ENCODE assay signal across 10 cellular contexts in genomic region chr18:63253428-63254372, GRCh38.
A peak's percentile ranks its signal among the peaks of the same experiment; 100 is the strongest.
DNase-seq lines count a peak whose midpoint lies in the region; TF ChIP-seq lines count a peak whose summit lies in the region.
"Had no signal": no experiment of that assay in that cellular context is flagged by ENCODE, and none has a peak within 500 bp of the region (broad histone marks: within the 10 kb centered on the region; RNA-seq: fewer than 3 reads in every experiment).

No MANE protein-coding gene starts in this region.

- H3K27me3 Mint-ChIP-seq in activated T-cell treated with anti-CD3 and anti-CD28 coated beads, Interleukin-2, amount 50 U/mL, for 24 hours, result no peaks in the 10 kb centered on the region
- H3K27me3 Mint-ChIP-seq in activated T-helper 2 cell treated with anti-CD3 and anti-CD28 coated beads, Interferon-gamma antibody, Interleukin-2, Interleukin-4, amounts not matched to agents 10 μg/mL and 5 μg/mL and 100 μg/mL, durations not matched to agents 14 hours and 24 hours and 36 hours (ENCODE audit: low read depth), result no peaks in the 10 kb centered on the region

- H3K4me3 ChIP-seq in hepatocyte (no peak overlapping the region), transverse colon (no peak overlapping the region), lower leg skin (ENCODE audit: low read depth, poor library complexity, severe bottlenecking) (no peak overlapping the region)

- H3K27me3 ChIP-seq in hepatocyte, result no peaks in the 10 kb centered on the region
- H3K27me3 ChIP-seq in transverse colon, result no peaks in the 10 kb centered on the region

- intact Hi-C loops in activated T-helper 2 cell treated with anti-CD3 and anti-CD28 coated beads, Interferon-gamma antibody, Interleukin-2, Interleukin-4, amounts not matched to agents 10 μg/mL and 5 μg/mL and 100 μg/mL, durations not matched to agents 14 hours and 24 hours and 36 hours (cut with micrococcal nuclease), result no loop called here
- intact Hi-C loops in transverse colon (cut with DNase I; ENCODE audit: low total_unique reads), result no loop called here
- intact Hi-C loops in lower leg skin (cut with DNase I; ENCODE audit: low total_unique reads), result no loop called here

- WGBS in hepatocyte (ENCODE audit: low lambda C conversion rate, missing lambda C conversion rate), result 68% methylated on average over 10 of the region's 10 CpGs
- 11 to 44% methylated on average over 6 to 10 of the region's 10 CpGs for WGBS in transverse colon (ENCODE audit: low coverage in 1 of 2), 2 donors
- WGBS in lower leg skin, 2 donors, result 33 to 41% methylated on average over 10 of the region's 10 CpGs

- H3K27ac ChIP-seq in hepatocyte (peak overlapping the region; percentile 38), transverse colon (peak overlapping the region; percentile 58 to 75 (median 70)), caudate nucleus (ENCODE audit: low read depth, low read length) (no peak overlapping the region)
- H3K27ac ChIP-seq: C4-2B, WERI-Rb-1 had no signal

- no peak for DNase-seq in activated T-cell treated with anti-CD3 and anti-CD28 coated beads, Interleukin-2, amount 50 U/mL, for 24 hours
- no peak for DNase-seq in activated T-cell treated with anti-CD3 and anti-CD28 coated beads, Interleukin-2, amount 50 U/mL, for 1 hour
- DNase-seq in activated T-helper 2 cell treated with anti-CD3 and anti-CD28 coated beads, Interferon-gamma antibody, Interleukin-2, Interleukin-4, amounts not matched to agents 10 μg/mL and 5 μg/mL and 100 μg/mL, durations not matched to agents 14 hours and 24 hours and 36 hours (ENCODE audit: low spot score), result no peak
- DNase-seq in hepatocyte (ENCODE audit: low spot score) (no peak), transverse colon (no peak), caudate nucleus (lab: John Stamatoyannopoulos, UW) (no peak), NCI-H2171 treated with DMSO at 0.1 percent for 48 hours (lab: John Stamatoyannopoulos, UW) (no peak), lower leg skin (ENCODE audit: low spot score in 2 of 2) (no peak)
- DNase-seq: WERI-Rb-1 had no signal

- peaks cover 79% of the 10 kb centered on the region for H3K4me1 Mint-ChIP-seq in activated T-cell treated with anti-CD3 and anti-CD28 coated beads, Interleukin-2, amount 50 U/mL, for 24 hours (ENCODE audit: low read depth)
- H3K4me1 Mint-ChIP-seq in activated T-helper 2 cell treated with anti-CD3 and anti-CD28 coated beads, Interferon-gamma antibody, Interleukin-2, Interleukin-4, amounts not matched to agents 10 μg/mL and 5 μg/mL and 100 μg/mL, durations not matched to agents 14 hours and 24 hours and 36 hours (ENCODE audit: low read depth), result peaks cover 60% of the 10 kb centered on the region

- H3K9me2 ChIP-seq in hepatocyte (replicated peaks; ENCODE audit: insufficient read depth), result no peaks in the 10 kb centered on the region

- TF ChIP-seq EP300 in transverse colon (IDR thresholded peaks at IDR 0.05; ENCODE audit: low read depth), result no peak

- TF ChIP-seq POLR2A in transverse colon (IDR thresholded peaks at IDR 0.05), result no peak
- no peak for TF ChIP-seq POLR2A in lower leg skin (IDR thresholded peaks at IDR 0.05)

- peaks cover 79% of the 10 kb centered on the region for H3K36me3 Mint-ChIP-seq in activated T-cell treated with anti-CD3 and anti-CD28 coated beads, Interleukin-2, amount 50 U/mL, for 24 hours (ENCODE audit: low read depth)
- peaks cover 83% of the 10 kb centered on the region for H3K36me3 Mint-ChIP-seq in activated T-helper 2 cell treated with anti-CD3 and anti-CD28 coated beads, Interferon-gamma antibody, Interleukin-2, Interleukin-4, amounts not matched to agents 10 μg/mL and 5 μg/mL and 100 μg/mL, durations not matched to agents 14 hours and 24 hours and 36 hours (ENCODE audit: low read depth)

- H3K4me3 Mint-ChIP-seq in activated T-cell treated with anti-CD3 and anti-CD28 coated beads, Interleukin-2, amount 50 U/mL, for 24 hours, result peak overlapping the region; percentile 32
- peak overlapping the region; percentile 5 for H3K4me3 Mint-ChIP-seq in activated T-helper 2 cell treated with anti-CD3 and anti-CD28 coated beads, Interferon-gamma antibody, Interleukin-2, Interleukin-4, amounts not matched to agents 10 μg/mL and 5 μg/mL and 100 μg/mL, durations not matched to agents 14 hours and 24 hours and 36 hours (ENCODE audit: low read depth)

- peaks cover 11% of the 10 kb centered on the region for H3K9me3 Mint-ChIP-seq in activated T-cell treated with anti-CD3 and anti-CD28 coated beads, Interleukin-2, amount 50 U/mL, for 24 hours
- no peaks in the 10 kb centered on the region for H3K9me3 Mint-ChIP-seq in activated T-helper 2 cell treated with anti-CD3 and anti-CD28 coated beads, Interferon-gamma antibody, Interleukin-2, Interleukin-4, amounts not matched to agents 10 μg/mL and 5 μg/mL and 100 μg/mL, durations not matched to agents 14 hours and 24 hours and 36 hours

- no peak overlapping the region for H2AFZ ChIP-seq in hepatocyte

- H3K4me2 ChIP-seq in hepatocyte, result peak overlapping the region; percentile 54

- in situ Hi-C loops in transverse colon (cut with MboI; ENCODE audit: low pct_ligation_motif_present in 1 of 4, low pct_unique_long_range_greater_than_20kb in 1 of 4, low sequenced_read_pairs in 3 of 4), result no loop called here

- H3K27ac Mint-ChIP-seq in activated T-cell treated with anti-CD3 and anti-CD28 coated beads, Interleukin-2, amount 50 U/mL, for 24 hours, result peak overlapping the region; percentile 40
- peak overlapping the region; percentile 52 for H3K27ac Mint-ChIP-seq in activated T-helper 2 cell treated with anti-CD3 and anti-CD28 coated beads, Interferon-gamma antibody, Interleukin-2, Interleukin-4, amounts not matched to agents 10 μg/mL and 5 μg/mL and 100 μg/mL, durations not matched to agents 14 hours and 24 hours and 36 hours

- H3K36me3 ChIP-seq in hepatocyte (replicated peaks; ENCODE audit: insufficient read depth, low read depth) (no peaks in the 10 kb centered on the region), transverse colon (no peaks in the 10 kb centered on the region)
- H3K36me3 ChIP-seq: WERI-Rb-1 had no signal

- no peaks in the 10 kb centered on the region for H3K79me2 ChIP-seq in hepatocyte

- no peak for TF ChIP-seq CTCF in hepatocyte (IDR thresholded peaks at IDR 0.05; ENCODE audit: poor library complexity)
- TF ChIP-seq CTCF in transverse colon (IDR thresholded peaks at IDR 0.05), result no peak
- no peak for TF ChIP-seq CTCF in lower leg skin (IDR thresholded peaks at IDR 0.05)

- H3K4me1 ChIP-seq in hepatocyte (ENCODE audit: insufficient read depth), result no peaks in the 10 kb centered on the region
- H3K4me1 ChIP-seq in transverse colon, result peaks cover 5 to 36% (median 27%) of the 10 kb centered on the region in 4 donors

- no peaks in the 10 kb centered on the region for H3K9me3 ChIP-seq in hepatocyte (ENCODE audit: low read depth)
- H3K9me3 ChIP-seq in transverse colon, result no peaks in the 10 kb centered on the region

- peaks cover 2% of the 10 kb centered on the region for H4K20me1 ChIP-seq in hepatocyte (ENCODE audit: insufficient read depth, poor library complexity, severe bottlenecking)
